ENCODE assay signal across 15 cellular contexts in genomic region chr14:74402264-74403251, GRCh38. TPM values are rescaled to one million over a fixed set of nuclear protein-coding genes. Genes with fewer than 3 reads are reported as not detected.
DNase-seq lines count a peak whose midpoint lies in the region; ATAC-seq and TF ChIP-seq lines count a peak whose summit lies in the region.
"Had no signal": no experiment of that assay in that cellular context is flagged by ENCODE, and none has a peak within 500 bp of the region (broad histone marks: within the 10 kb centered on the region; RNA-seq: fewer than 3 reads in every experiment).

No MANE protein-coding gene starts in this region.

- H3K9me2 ChIP-seq in GM23338 (ENCODE audit: insufficient read depth) (no peaks in the 10 kb centered on the region), SU-DHL-6 (replicated peaks; ENCODE audit: insufficient read depth, low read length) (no peaks in the 10 kb centered on the region)

- H3K36me3 ChIP-seq in GM23338 (ENCODE audit: insufficient read depth), result no peaks in the 10 kb centered on the region
- H3K36me3 ChIP-seq in SU-DHL-6 (ENCODE audit: low read length), result no peaks in the 10 kb centered on the region
- no peaks in the 10 kb centered on the region for H3K36me3 ChIP-seq in naive thymus-derived CD4-positive, alpha-beta T cell (ENCODE audit: control insufficient read depth in 2 of 3, insufficient read depth in 3 of 3, low read length in 3 of 3)
- H3K36me3 ChIP-seq: colonic mucosa had no signal

- no peak overlapping the region for H3K9ac ChIP-seq in SU-DHL-6 (ENCODE audit: low read length)

- H3K79me2 ChIP-seq in GM23338 (replicated peaks; ENCODE audit: insufficient read depth) (no peaks in the 10 kb centered on the region), SU-DHL-6 (ENCODE audit: insufficient read depth, low read length) (no peaks in the 10 kb centered on the region)

- POLR2A ChIA-PET in naive thymus-derived CD4-positive, alpha-beta T cell (lab: Charles Lee), result no interaction called here

- intact Hi-C loops in naive thymus-derived CD4-positive, alpha-beta T cell (cut with micrococcal nuclease), result no loop called here

- peak; percentile 10 for DNase-seq in NCI-H2227 (lab: John Stamatoyannopoulos, UW; ENCODE audit: unreplicated experiment)
- no peak for DNase-seq in NCI-H2227 treated with DMSO at 0.1 percent for 48 hours (lab: John Stamatoyannopoulos, UW)
- no peak for DNase-seq in GM23338 (ENCODE audit: low spot score)
- DNase-seq in naive thymus-derived CD4-positive, alpha-beta T cell, result no peak
- DNase-seq in ACHN, result no peak
- DNase-seq in chondrocyte (ENCODE audit: low spot score), result no peak
- DNase-seq: NCI-H748 treated with DMSO at 0.1 percent for 48 hours had no signal

- H3K27ac Mint-ChIP-seq in GM23338, result no peak overlapping the region; the same call in 1 of the 2 replicates
- peak overlapping the region in 3 of 9 donors; percentile 71 to 88 (median 75) for H3K27ac Mint-ChIP-seq in naive thymus-derived CD4-positive, alpha-beta T cell
- H3K27ac Mint-ChIP-seq in chondrocyte (ENCODE audit: unreplicated experiment), result no peak overlapping the region

- H4K20me1 ChIP-seq in GM23338 (replicated peaks; ENCODE audit: insufficient read depth), result no peaks in the 10 kb centered on the region
- no peaks in the 10 kb centered on the region for H4K20me1 ChIP-seq in SU-DHL-6 (ENCODE audit: low read depth, low read length)

- H3K27me3 ChIP-seq in GM23338 (ENCODE audit: insufficient read depth), result no peaks in the 10 kb centered on the region
- H3K27me3 ChIP-seq in SU-DHL-6 (ENCODE audit: low read length), result no peaks in the 10 kb centered on the region
- H3K27me3 ChIP-seq in naive thymus-derived CD4-positive, alpha-beta T cell (ENCODE audit: control insufficient read depth in 2 of 2, insufficient read depth in 2 of 2, low read length in 2 of 2), result no peaks in the 10 kb centered on the region
- H3K27me3 ChIP-seq: colonic mucosa had no signal

- H3K4me2 ChIP-seq in GM23338 (peak overlapping the region; percentile 77), SU-DHL-6 (ENCODE audit: low read depth, low read length, poor library complexity, severe bottlenecking) (peak overlapping the region; percentile 50)

- no peak overlapping the region for H3K27ac ChIP-seq in GM23338 (ENCODE audit: low read depth)
- H3K27ac ChIP-seq in SU-DHL-6 (ENCODE audit: low read depth, low read length), result peak overlapping the region; percentile 28; the same call in 1 of the 2 replicates
- H3K27ac ChIP-seq in naive thymus-derived CD4-positive, alpha-beta T cell (ENCODE audit: low read depth, low read length), result peak overlapping the region; percentile 55
- H3K27ac ChIP-seq: colonic mucosa had no signal

- H3K4me3 Mint-ChIP-seq in GM23338 (no peak overlapping the region; the same call in 2 of the 3 replicates), chondrocyte (ENCODE audit: unreplicated experiment) (no peak overlapping the region)
- H3K4me3 Mint-ChIP-seq in naive thymus-derived CD4-positive, alpha-beta T cell, result peak overlapping the region in 8 of 10 donors; percentile 54 to 85 (median 76)

- 0 out of 4 replicates have a peak, but pooled peaks of 1 of the 2 experiments have one; percentile 1 for TF ChIP-seq CTCF in GM23338 (conservative IDR thresholded peaks at IDR 0.05; ENCODE audit: low read depth in 2 of 2)
- TF ChIP-seq CTCF in SU-DHL-6 (IDR thresholded peaks at IDR 0.05; ENCODE audit: insufficient read depth, low read length, poor library complexity, severe bottlenecking), result no peak
- no peak for TF ChIP-seq CTCF in chondrocyte (IDR thresholded peaks at IDR 0.05)

- H3K9me3 ChIP-seq in SU-DHL-6 (ENCODE audit: insufficient read depth, low read length), result no peaks in the 10 kb centered on the region
- no peaks in the 10 kb centered on the region for H3K9me3 ChIP-seq in naive thymus-derived CD4-positive, alpha-beta T cell (ENCODE audit: control insufficient read depth in 2 of 3, low read length in 3 of 3)
- H3K9me3 ChIP-seq: colonic mucosa had no signal

- H3K36me3 Mint-ChIP-seq in GM23338 (ENCODE audit: low read depth), result no peaks in the 10 kb centered on the region; the same call in 1 of the 3 replicates
- no peaks in the 10 kb centered on the region for H3K36me3 Mint-ChIP-seq in naive thymus-derived CD4-positive, alpha-beta T cell
- no peaks in the 10 kb centered on the region for H3K36me3 Mint-ChIP-seq in chondrocyte (ENCODE audit: low read depth)

- H3K9me3 Mint-ChIP-seq in GM23338 (no peaks in the 10 kb centered on the region), chondrocyte (ENCODE audit: low read depth) (no peaks in the 10 kb centered on the region)
- no peaks in the 10 kb centered on the region for H3K9me3 Mint-ChIP-seq in naive thymus-derived CD4-positive, alpha-beta T cell

- peaks cover 39% of the 10 kb centered on the region for H3K4me1 ChIP-seq in GM23338 (ENCODE audit: insufficient read depth)
- peaks cover 14 to 25% of the 10 kb centered on the region in 2 donors for H3K4me1 ChIP-seq in naive thymus-derived CD4-positive, alpha-beta T cell (ENCODE audit: control insufficient read depth in 2 of 2, insufficient read depth in 2 of 2, low read length in 2 of 2)
- H3K4me1 ChIP-seq: colonic mucosa had no signal

- H3F3A ChIP-seq in GM23338 (replicated peaks; ENCODE audit: low read depth) (peaks cover 18% of the 10 kb centered on the region), SU-DHL-6 (ENCODE audit: insufficient read depth) (no peaks in the 10 kb centered on the region)

- CTCF ChIA-PET in naive thymus-derived CD4-positive, alpha-beta T cell (lab: Charles Lee), result no interaction called here

- H3K4me1 Mint-ChIP-seq in GM23338 (peaks cover 46% of the 10 kb centered on the region), chondrocyte (ENCODE audit: low read depth) (peaks cover 13% of the 10 kb centered on the region)
- peaks cover 13 to 31% (median 24%) of the 10 kb centered on the region in 7 donors for H3K4me1 Mint-ChIP-seq in naive thymus-derived CD4-positive, alpha-beta T cell

- ATAC-seq in GM23338 (peak; percentile 22), HG03097 (IDR thresholded peaks at IDR 0.05; ENCODE audit: low FRiP score, unreplicated experiment) (no peak)
- ATAC-seq in naive thymus-derived CD4-positive, alpha-beta T cell, result no peak

- peak overlapping the region; percentile 97 for H2AFZ ChIP-seq in GM23338
- no peak overlapping the region for H2AFZ ChIP-seq in SU-DHL-6 (ENCODE audit: low read depth, low read length, severe bottlenecking)

- peaks cover 16% of the 10 kb centered on the region for H3K27me3 Mint-ChIP-seq in GM23338 (ENCODE audit: insufficient read depth, low read depth, poor library complexity)
- H3K27me3 Mint-ChIP-seq in naive thymus-derived CD4-positive, alpha-beta T cell, result peaks cover 0 to 9% (median 0%) of the 10 kb centered on the region in 5 donors
- peaks cover 42% of the 10 kb centered on the region for H3K27me3 Mint-ChIP-seq in chondrocyte (ENCODE audit: low read depth)

- in situ Hi-C loops in ACHN (cut with HindIII; ENCODE audit: low pct_ligation_motif_present, low pct_unique_long_range_greater_than_20kb, low sequenced_read_pairs), result no loop called here

- H3K4me3 ChIP-seq in GM23338 (peak overlapping the region; percentile 40; the same call in 1 of the 2 replicates), SU-DHL-6 (ENCODE audit: insufficient read depth, low read length, poor library complexity, severe bottlenecking) (no peak overlapping the region)
- peak overlapping the region; percentile 50 for H3K4me3 ChIP-seq in naive thymus-derived CD4-positive, alpha-beta T cell (ENCODE audit: low read length)
- H3K4me3 ChIP-seq: colonic mucosa, lung had no signal

TF ChIP-seq in GM23338, 12 proteins besides CTCF, POLR2A, EP300 and RAD21 (continues in another document):
- no peak for TF ChIP-seq EZH2 (IDR thresholded peaks at IDR 0.05; ENCODE audit: low read depth, unreplicated experiment)
- TF ChIP-seq CREB1 (CRISPR knock-in tag; IDR thresholded peaks at IDR 0.05; ENCODE audit: low read depth), result no peak
- no peak for TF ChIP-seq ETS1 (IDR thresholded peaks at IDR 0.05)
- no peak for TF ChIP-seq JUNB (IDR thresholded peaks at IDR 0.05; ENCODE audit: unreplicated experiment)
- TF ChIP-seq EZH2phosphoT487 (IDR thresholded peaks at IDR 0.05; ENCODE audit: unreplicated experiment), result no peak
- no peak for TF ChIP-seq ZNF331 (CRISPR knock-in tag; IDR thresholded peaks at IDR 0.05; ENCODE audit: low read depth)
- TF ChIP-seq ZNF114 (CRISPR knock-in tag; IDR thresholded peaks at IDR 0.05), result no peak
- TF ChIP-seq NANOG (IDR thresholded peaks at IDR 0.05; ENCODE audit: borderline replicate concordance), result no peak
- no peak for TF ChIP-seq STAT1 (IDR thresholded peaks at IDR 0.05; ENCODE audit: unreplicated experiment)

RNA-seq across cellular contexts. Expression of gene SYNDIG1L, which starts 23.5 kb away (rescaled TPM):
- total RNA-seq in GM23338 (2014; rRNA removed; shearing (Covaris generic)), result 1.6 and 2.1 TPM in 2 replicates
- polyA plus RNA-seq in GM23338 (2016; fragmentation: Nextera tagmentation; extraction: Ambion mirVana), result 0.65 and 1.4 TPM in 2 replicates
- under 1 TPM in 1 of 5 experiments, not detected in 4; 0.16 TPM for total RNA-seq in naive thymus-derived CD4-positive, alpha-beta T cell
- not detected for polyA plus RNA-seq in naive thymus-derived CD4-positive, alpha-beta T cell
- total RNA-seq in chondrocyte, result not detected in 3 replicates
- total RNA-seq: Daoy, M059J had no signal

RNA-seq across cellular contexts. Expression of gene VRTN, which starts 54.3 kb away (rescaled TPM):
- total RNA-seq in GM23338 (2014; rRNA removed; shearing (Covaris generic)), result 129 and 143 TPM in 2 replicates
- polyA plus RNA-seq in GM23338 (2016; fragmentation: Nextera tagmentation; extraction: Ambion mirVana), result 63.9 and 68.5 TPM in 2 replicates
- total RNA-seq in naive thymus-derived CD4-positive, alpha-beta T cell, result not detected
- not detected for polyA plus RNA-seq in naive thymus-derived CD4-positive, alpha-beta T cell
- total RNA-seq in chondrocyte, result not detected in 3 replicates
- total RNA-seq: Daoy, frontal cortex, M059J, ureter had no signal
- polyA plus RNA-seq: lung had no signal

Comparison
In these comparisons a context has a peak if more than half of its experiments do, and no peak if none do; other contexts are left out.
1. H3K4me3 Mint-ChIP-seq: peak in naive thymus-derived CD4-positive, alpha-beta T cell (8 of 10); none in GM23338 (single experiment) and chondrocyte (single experiment).
2. RNA of gene VRTN, which starts 54.3 kb away (total RNA-seq): 129 to 143 TPM in GM23338; not detected in naive thymus-derived CD4-positive, alpha-beta T cell and not detected in chondrocyte; every median in the first group is over 100 times any median in the second.